19 cellular contexts compared by ENCODE assay signal in genomic region chr7:155449008-155449879, GRCh38. TPM values are rescaled to one million over a fixed set of nuclear protein-coding genes. Genes with fewer than 3 reads are reported as not detected.
DNase-seq lines count a peak whose midpoint lies in the region; ATAC-seq and TF ChIP-seq lines count a peak whose summit lies in the region.
"Had no signal": no experiment of that assay in that cellular context is flagged by ENCODE, and none has a peak within 500 bp of the region (broad histone marks: within the 10 kb centered on the region; RNA-seq: fewer than 3 reads in every experiment).

No MANE protein-coding gene starts in this region.

- peaks cover 61% of the 10 kb centered on the region for H3K27me3 Mint-ChIP-seq in osteocyte (ENCODE audit: unreplicated experiment)

- no peaks in the 10 kb centered on the region for H3K9me3 ChIP-seq in NT2/D1 (ENCODE audit: insufficient read depth, low read length)
- no peaks in the 10 kb centered on the region for H3K9me3 ChIP-seq in iPS DF 6.9 (ENCODE audit: control insufficient read depth, insufficient read depth, low read length)
- no peaks in the 10 kb centered on the region for H3K9me3 ChIP-seq in gastroesophageal sphincter
- H3K9me3 ChIP-seq: BLaER1 had no signal

- ATAC-seq in gastroesophageal sphincter = no peak

- H3K4me3 ChIP-seq in NT2/D1 (ENCODE audit: insufficient read length, low read depth) (peak overlapping the region; percentile 23), iPS DF 6.9 (ENCODE audit: low read length) (peak overlapping the region; percentile 1; the same call in 1 of the 2 replicates), lower leg skin (ENCODE audit: low read depth, poor library complexity, severe bottlenecking) (no peak overlapping the region), gastroesophageal sphincter (no peak overlapping the region)
- H3K4me3 ChIP-seq: BLaER1 had no signal

- DNase-seq in GM10266 (ENCODE audit: extremely low spot score) (peak; percentile 25), NT2/D1 (ENCODE audit: low read depth, low spot score) (no peak), iPS DF 6.9 (ENCODE audit: low read depth, low spot score) (no peak), osteocyte (ENCODE audit: extremely low spot score, unreplicated experiment) (no peak), lower leg skin (ENCODE audit: low spot score in 2 of 2) (no peak), inferior parietal cortex (ENCODE audit: extremely low spot score) (no peak), HuH-7.5 (ENCODE audit: low spot score) (no peak)
- DNase-seq: activated naive CD4-positive, alpha-beta T cell treated with anti-CD3 and anti-CD28 coated beads for 36 hours; dermis blood vessel endothelial cell; DMS53; HCEC 1CT; hypothalamus; NCI-H1417; NCI-H510A treated with DMSO at 0.1 percent for 48 hours; OCI-M1; WERI-Rb-1 had no signal

- no peak for TF ChIP-seq POLR2A in lower leg skin (IDR thresholded peaks at IDR 0.05)
- no peak for TF ChIP-seq POLR2A in gastroesophageal sphincter (IDR thresholded peaks at IDR 0.05)

- no peak for TF ChIP-seq EP300 in gastroesophageal sphincter (IDR thresholded peaks at IDR 0.05)

- H3K36me3 ChIP-seq in NT2/D1 (ENCODE audit: insufficient read depth, insufficient read length, low read length) (no peaks in the 10 kb centered on the region), iPS DF 6.9 (ENCODE audit: control insufficient read depth, insufficient read depth, low read length) (no peaks in the 10 kb centered on the region), gastroesophageal sphincter (no peaks in the 10 kb centered on the region)
- H3K36me3 ChIP-seq: BLaER1, WERI-Rb-1 had no signal

- peak overlapping the region; percentile 65 for H3K4me3 Mint-ChIP-seq in osteocyte (ENCODE audit: unreplicated experiment)
- H3K4me3 Mint-ChIP-seq: activated naive CD4-positive, alpha-beta T cell treated with anti-CD3 and anti-CD28 coated beads for 36 hours had no signal

- H3K4me1 Mint-ChIP-seq in osteocyte (ENCODE audit: unreplicated experiment) = peaks cover 16% of the 10 kb centered on the region

- H3K27ac ChIP-seq in iPS DF 6.9 (ENCODE audit: low read length) = no peak overlapping the region
- H3K27ac ChIP-seq in gastroesophageal sphincter = no peak overlapping the region
- H3K27ac ChIP-seq: BLaER1, WERI-Rb-1 had no signal

- H3K27me3 ChIP-seq in NT2/D1 (ENCODE audit: insufficient read depth, insufficient read length) = peaks cover 99% of the 10 kb centered on the region
- H3K27me3 ChIP-seq in iPS DF 6.9 (ENCODE audit: control insufficient read depth, insufficient read depth, low read length) = peaks cover 75% of the 10 kb centered on the region
- peaks cover 99% of the 10 kb centered on the region for H3K27me3 ChIP-seq in gastroesophageal sphincter

- no peaks in the 10 kb centered on the region for H3K36me3 Mint-ChIP-seq in osteocyte (ENCODE audit: unreplicated experiment)

- no peak overlapping the region for H3K9ac ChIP-seq in NT2/D1 (ENCODE audit: insufficient read length, low read depth)
- H3K9ac ChIP-seq: BLaER1 had no signal

- TF ChIP-seq CTCF in GM10266 (IDR thresholded peaks at IDR 0.05; ENCODE audit: control insufficient read depth, insufficient read depth, low read depth, missing control alignments) = no peak
- TF ChIP-seq CTCF in osteocyte (IDR thresholded peaks at IDR 0.05) = no peak
- no peak for TF ChIP-seq CTCF in lower leg skin (IDR thresholded peaks at IDR 0.05)
- TF ChIP-seq CTCF in gastroesophageal sphincter (IDR thresholded peaks at IDR 0.05) = no peak

- no peak overlapping the region for H3K27ac Mint-ChIP-seq in osteocyte (ENCODE audit: unreplicated experiment)
- H3K27ac Mint-ChIP-seq: activated naive CD4-positive, alpha-beta T cell treated with anti-CD3 and anti-CD28 coated beads for 36 hours had no signal

- intact Hi-C loops in lower leg skin (cut with DNase I; ENCODE audit: low total_unique reads) = no loop called here

- no CpG with 5 or more reads among the region's 72 CpGs for WGBS in iPS DF 6.9 (ENCODE audit: insufficient coverage, insufficient read length)
- WGBS in lower leg skin, 2 donors = 2 to 6% methylated on average over 48 to 59 of the region's 72 CpGs
- WGBS in gastroesophageal sphincter (ENCODE audit: low coverage in 1 of 2), 2 donors = 4% methylated on average over 9 of the region's 72 CpGs; no CpG with 5 or more reads in 1 of the 2 donors

- no peaks in the 10 kb centered on the region for H3K9me3 Mint-ChIP-seq in osteocyte (ENCODE audit: unreplicated experiment)
- H3K9me3 Mint-ChIP-seq: activated naive CD4-positive, alpha-beta T cell treated with anti-CD3 and anti-CD28 coated beads for 36 hours had no signal

- peaks cover 2% of the 10 kb centered on the region for H3K4me1 ChIP-seq in NT2/D1 (ENCODE audit: insufficient read depth, insufficient read length)
- H3K4me1 ChIP-seq in iPS DF 6.9 (ENCODE audit: control insufficient read depth, insufficient read depth, low read length) = peaks cover 6% of the 10 kb centered on the region
- H3K4me1 ChIP-seq in gastroesophageal sphincter = peaks cover 0 to 43% (median 9%) of the 10 kb centered on the region in 3 donors
- H3K4me1 ChIP-seq: BLaER1 had no signal

RNA-seq across cellular contexts. Expression of gene EN2, which starts 8.7 kb away (rescaled TPM):
- total RNA-seq in osteocyte (3.3 and 3.4 TPM in 2 replicates), lower leg skin (under 1 TPM in 2 of 4 donors, not detected in 2; 0.04 to 0.52 TPM), gastroesophageal sphincter (under 1 TPM in 2 of 4 donors, not detected in 2; 0.13 to 0.15 TPM)
- total RNA-seq: activated naive CD4-positive, alpha-beta T cell treated with anti-CD3 and anti-CD28 coated beads for 36 hours; dermis blood vessel endothelial cell; lung microvascular endothelial cell had no signal

Comparison
In these comparisons a context has a peak if more than half of its experiments do, and no peak if none do; other contexts are left out.
1. H3K4me3 ChIP-seq: peak in NT2/D1 (single experiment) and iPS DF 6.9 (single experiment); none in lower leg skin (single experiment) and gastroesophageal sphincter (0 of 2).